ENCODE assay signal across 11 cellular contexts in the genomic region with DNA sequence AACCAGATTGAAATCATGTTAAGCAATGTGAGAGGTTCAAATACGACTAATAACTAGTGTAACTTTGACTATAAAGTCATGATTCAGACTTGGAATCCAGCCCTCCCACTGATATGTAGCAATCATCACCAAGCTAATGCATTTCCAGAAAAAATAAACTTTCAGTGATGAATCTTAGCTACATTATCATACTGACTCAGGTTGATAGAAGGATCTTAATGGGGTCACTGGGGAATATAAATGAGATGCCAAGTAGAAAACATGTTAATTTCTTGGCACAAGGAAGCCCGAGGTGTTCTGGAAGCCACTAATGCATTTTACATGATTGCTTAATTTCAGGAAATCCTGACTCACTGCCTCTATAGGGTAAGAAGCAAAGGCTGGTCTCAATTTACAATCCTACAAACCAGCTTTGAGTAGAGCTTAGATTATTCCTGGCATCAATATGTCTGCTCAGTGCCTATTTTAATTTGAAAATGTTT.
DNase-seq lines count a peak whose midpoint lies in the region; ATAC-seq and TF ChIP-seq lines count a peak whose summit lies in the region.
"Had no signal": no experiment of that assay in that cellular context is flagged by ENCODE, and none has a peak within 500 bp of the region (broad histone marks: within the 10 kb centered on the region; RNA-seq: fewer than 3 reads in every experiment).

No MANE protein-coding gene starts in this region.

- no peak overlapping the region for H2BK5ac ChIP-seq in mesenchymal stem cell (ENCODE audit: low read depth, low read length, poor library complexity, severe bottlenecking)

- peak overlapping the region; percentile 42 for H3K9ac ChIP-seq in mesenchymal stem cell (ENCODE audit: low read length)

- H3K36me3 ChIP-seq in mesenchymal stem cell (ENCODE audit: control insufficient read depth in 1 of 2, insufficient read depth in 2 of 2, low read depth in 1 of 2, low read length in 2 of 2) (no peaks in the 10 kb centered on the region), BE2C (no peaks in the 10 kb centered on the region)
- H3K36me3 ChIP-seq: ascending aorta, heart right ventricle, SJSA1 had no signal

- H3K4me1 ChIP-seq in mesenchymal stem cell (ENCODE audit: control insufficient read depth, insufficient read depth, low read depth, low read length) (no peaks in the 10 kb centered on the region), BE2C (no peaks in the 10 kb centered on the region)
- H3K4me1 ChIP-seq: ascending aorta, SJSA1 had no signal

- 45% methylated on average over 2 of the region's 2 CpGs for WGBS in mesenchymal stem cell

- no peak for ATAC-seq in HG03521 (IDR thresholded peaks at IDR 0.05; ENCODE audit: unreplicated experiment)

- H2AK5ac ChIP-seq in mesenchymal stem cell (ENCODE audit: low read length, severe bottlenecking): no peak overlapping the region

- no peaks in the 10 kb centered on the region for H3K27me3 ChIP-seq in mesenchymal stem cell (ENCODE audit: control insufficient read depth in 1 of 2, insufficient read depth in 1 of 2, low read length in 2 of 2)
- no peaks in the 10 kb centered on the region for H3K27me3 ChIP-seq in BE2C
- H3K27me3 ChIP-seq: ascending aorta, heart right ventricle, SJSA1 had no signal

- no peak overlapping the region for H3K4ac ChIP-seq in mesenchymal stem cell (ENCODE audit: low read depth in 1 of 2, low read length in 2 of 2)

- no peak overlapping the region for H3K27ac ChIP-seq in mesenchymal stem cell (ENCODE audit: low read length, poor library complexity, severe bottlenecking)
- H3K27ac ChIP-seq: ascending aorta, heart right ventricle, SJSA1 had no signal

- no peak overlapping the region for H3K4me2 ChIP-seq in mesenchymal stem cell (ENCODE audit: low read length, poor library complexity, severe bottlenecking)

- no peak overlapping the region for H3K14ac ChIP-seq in mesenchymal stem cell (ENCODE audit: low read length in 2 of 2)

- DNase-seq in EH (ENCODE audit: low read depth) (peak; percentile 91), LHCN-M2 (ENCODE audit: low read depth) (peak; percentile 74), brain pericyte (ENCODE audit: low read depth, low spot score) (peak; percentile 27), mesenchymal stem cell (peak; percentile 80), BE2C (no peak), activated T-cell treated with anti-CD3 and anti-CD28 coated beads for 4 hours (no peak)
- DNase-seq: activated CD4-positive, alpha-beta T cell treated with anti-CD3 and anti-CD28 coated beads, Interleukin-2, amount 50 U/mL, for 48 hours; heart right ventricle had no signal

- H3K23ac ChIP-seq in mesenchymal stem cell (ENCODE audit: low read length in 2 of 2): no peak overlapping the region

- TF ChIP-seq CTCF in BE2C (IDR thresholded peaks at IDR 0.05; ENCODE audit: low read depth, low read length): no peak

- no peak overlapping the region for H2BK15ac ChIP-seq in mesenchymal stem cell (ENCODE audit: low read depth, poor library complexity, severe bottlenecking)

- H2AFZ ChIP-seq in mesenchymal stem cell (ENCODE audit: low read depth, low read length): no peak overlapping the region

- no peak overlapping the region for H3K18ac ChIP-seq in mesenchymal stem cell (ENCODE audit: low read depth in 1 of 2, low read length in 2 of 2)

- no peaks in the 10 kb centered on the region for H3K79me1 ChIP-seq in mesenchymal stem cell (replicated peaks; ENCODE audit: low read length, poor library complexity, severe bottlenecking)

- H4K8ac ChIP-seq in mesenchymal stem cell (ENCODE audit: low read length): no peak overlapping the region

- H2BK12ac ChIP-seq in mesenchymal stem cell (ENCODE audit: low read length in 2 of 2): no peak overlapping the region

- H3K4me3 ChIP-seq in mesenchymal stem cell (ENCODE audit: insufficient read depth in 1 of 2, low read depth in 1 of 2, low read length in 2 of 2) (no peak overlapping the region), BE2C (ENCODE audit: low read depth, low read length) (no peak overlapping the region)
- H3K4me3 ChIP-seq: ascending aorta, heart right ventricle, SJSA1 had no signal

- H2BK120ac ChIP-seq in mesenchymal stem cell (ENCODE audit: low read depth, low read length): no peak overlapping the region

- H3K9me3 ChIP-seq in mesenchymal stem cell (ENCODE audit: control insufficient read depth, low read length) (no peaks in the 10 kb centered on the region), BE2C (no peaks in the 10 kb centered on the region)
- H3K9me3 ChIP-seq: ascending aorta, heart right ventricle, SJSA1 had no signal

- no peak overlapping the region for H4K91ac ChIP-seq in mesenchymal stem cell (ENCODE audit: low read length)

Comparison
In these comparisons a context has a peak if more than half of its experiments do, and no peak if none do; other contexts are left out.
1. DNase-seq: peak in EH (single experiment), LHCN-M2 (single experiment), brain pericyte (single experiment) and mesenchymal stem cell (single experiment); none in BE2C (single experiment) and activated T-cell treated with anti-CD3 and anti-CD28 coated beads for 4 hours (single experiment).